Comparison of ENCODE assay signal across 1 cellular context in the genomic region with DNA sequence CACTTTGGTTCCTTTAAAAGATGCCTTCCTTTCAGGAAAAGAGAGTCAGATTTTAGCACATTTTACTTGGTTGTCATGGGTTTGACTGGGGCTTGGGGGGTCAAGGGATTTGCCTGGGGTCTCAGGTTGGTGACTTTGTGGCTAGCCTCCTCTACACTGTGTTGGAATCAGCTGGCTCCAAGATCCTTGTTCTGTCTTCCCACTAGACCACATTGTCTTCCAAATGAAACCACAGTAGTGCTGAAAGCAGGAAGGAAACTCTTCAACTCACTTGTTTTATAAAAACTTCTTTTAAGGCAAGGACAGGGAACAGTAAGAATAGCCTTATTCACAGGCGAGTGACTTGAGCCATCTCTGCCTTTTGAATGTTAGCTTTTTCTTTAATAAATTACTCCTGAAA.
TF ChIP-seq lines count a peak whose summit lies in the region.

No MANE protein-coding gene starts in this region.

TF ChIP-seq in endothelial cell of umbilical vein, 7 proteins besides CTCF, POLR2A, EP300 and RAD21 (continued from another document):
- TF ChIP-seq GATA2 (IDR thresholded peaks at IDR 0.05; ENCODE audit: insufficient read depth, insufficient read length, low read depth, low read length) (no peak), MYC (IDR thresholded peaks at IDR 0.05; ENCODE audit: low read depth, low read length) (no peak)
